In the genomic region with DNA sequence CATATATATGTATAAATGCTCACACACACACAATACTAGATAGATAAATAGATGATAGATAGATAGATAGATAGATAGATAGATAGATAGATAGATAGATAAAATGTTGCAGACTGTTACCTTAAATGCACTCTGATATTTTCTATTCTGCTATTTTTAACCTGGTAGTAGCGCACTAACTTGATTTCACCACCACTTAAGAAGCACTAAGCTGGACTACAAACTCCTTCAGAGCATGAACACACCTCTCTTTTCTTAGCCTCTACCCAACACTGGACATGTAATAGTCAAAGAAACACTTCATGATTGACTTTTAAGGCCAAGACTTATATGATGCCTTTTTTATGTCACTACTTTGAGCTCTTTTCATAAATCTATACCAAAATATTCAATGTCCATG, we compare ENCODE assay signal across 5 cellular contexts.
"Had no signal": no experiment of that assay in that cellular context is flagged by ENCODE, and none has a peak within 500 bp of the region (broad histone marks: within the 10 kb centered on the region; RNA-seq: fewer than 3 reads in every experiment).

No MANE protein-coding gene starts in this region.

- ATAC-seq: HepG2, K562 had no signal

- DNase-seq: IMR-90, KBM-7 had no signal

- H3K4me3 ChIP-seq: K562 had no signal

- H3K27ac ChIP-seq: HL-60 had no signal
